ENCODE assay signal across 24 cellular contexts in the genomic region with DNA sequence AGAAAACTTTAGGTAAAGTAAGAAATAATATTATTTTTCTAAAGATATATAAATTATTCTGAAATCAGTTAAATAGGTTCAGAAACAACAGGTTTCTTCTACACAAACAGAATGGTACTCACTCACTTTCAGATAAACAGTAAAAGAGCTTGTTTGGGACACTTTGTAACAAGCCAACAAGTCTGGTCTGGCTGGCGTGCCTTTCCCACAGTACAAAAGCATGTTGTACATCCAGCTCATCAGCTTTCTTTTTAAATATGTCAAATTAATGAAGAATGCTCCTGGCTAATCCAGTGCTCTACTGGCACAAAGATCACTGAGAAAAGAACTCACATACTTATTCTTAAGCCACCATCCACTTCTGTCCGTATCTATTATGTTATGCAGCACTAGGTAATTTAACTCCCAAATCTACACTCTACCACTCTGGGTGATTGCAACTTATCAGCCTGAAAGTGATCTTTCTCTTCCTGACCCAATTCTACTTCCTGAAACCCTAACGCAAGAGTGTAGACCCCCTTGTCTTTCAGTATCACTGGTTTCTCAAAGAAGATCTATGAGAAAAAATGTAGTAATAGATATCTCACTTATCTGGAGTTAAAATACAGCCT. TPM values are rescaled to one million over a fixed set of nuclear protein-coding genes. Genes with fewer than 3 reads are reported as not detected.
DNase-seq lines count a peak whose midpoint lies in the region; ATAC-seq, FAIRE-seq and TF ChIP-seq lines count a peak whose summit lies in the region.
"Had no signal": no experiment of that assay in that cellular context is flagged by ENCODE, and none has a peak within 500 bp of the region (broad histone marks: within the 10 kb centered on the region; RNA-seq: fewer than 3 reads in every experiment).

No MANE protein-coding gene starts in this region.

- TF ChIP-seq CTCF in K562 (IDR thresholded peaks at IDR 0.05 in 2 of 3, conservative IDR thresholded peaks at IDR 0.05 in 1 of 3; ENCODE audit: insufficient read depth in 2 of 3, low read depth in 1 of 3, low read length in 3 of 3) (no peak), nephron progenitor cell (IDR thresholded peaks at IDR 0.05) (no peak)

- no peak for TF ChIP-seq POLR2A in K562 (conservative IDR thresholded peaks at IDR 0.05)

- no peak overlapping the region for H3K4me2 ChIP-seq in K562 (ENCODE audit: insufficient read depth, low read length)

- CTCF ChIA-PET in CD4-positive, alpha-beta memory T cell (lab: Charles Lee; ENCODE audit: partially characterized antibody), result interaction anchor here (0.9 to 1.1 kb wide), 4 partner anchors 12 to 49 kb away, joined by 3 read pairs; a partner anchor contains a TSS
- CTCF ChIA-PET in K562 (lab: Yijun Ruan, JAX; ENCODE audit: low intra/inter-chr PET ratio), result no interaction called here

- DNase-seq in CD4-positive, alpha-beta memory T cell, result no peak
- DNase-seq in NCI-H2107 (lab: John Stamatoyannopoulos, UW) (peak; percentile 95), K562 (ENCODE audit: extremely low read depth in 1 of 4, low spot score in 3 of 4) (no peak), nephron progenitor cell (no peak), HCEC 1CT (no peak), islet precursor cell (no peak)
- no peak for DNase-seq in activated T-helper 2 cell treated with anti-CD3 and anti-CD28 coated beads, Interferon-gamma antibody, Interleukin-2, Interleukin-4, amounts not matched to agents 10 μg/mL and 5 μg/mL and 100 μg/mL, durations not matched to agents 14 hours and 24 hours and 36 hours (ENCODE audit: low spot score)
- DNase-seq: activated CD4-positive, alpha-beta T cell treated with anti-CD3 and anti-CD28 coated beads, Interleukin-2, amount 10 ng/mL, durations not matched to agents 7 days and 5 days; activated T-cell treated with anti-CD3 and anti-CD28 coated beads for 4 hours; colonic mucosa; kidney glomerular epithelial cell; naive B cell; NCI-H1417; NCI-H226; NK-92 treated with Interleukin-12 subunit alpha and Interleukin-12 subunit beta, amount 100 ng/mL, for 24 hours; stimulated activated CD4-positive, alpha-beta T cell treated with anti-CD3 and anti-CD28 coated beads, Interleukin-1b, Interleukin-23, amount 100 ng/mL, for 48 hours; stimulated activated naive CD8-positive, alpha-beta T cell treated with anti-CD3 and anti-CD28 coated beads, Interleukin-15, Interleukin-2, amounts not matched to agents 100 U/mL and 50 U/mL, for 24 hours; upper lobe of right lung had no signal

- H3K9me1 ChIP-seq in K562 (ENCODE audit: control insufficient read depth, insufficient read depth, low read length), result peaks cover 1% of the 10 kb centered on the region

- H2AFZ ChIP-seq in K562 (ENCODE audit: low read depth, low read length), result no peak overlapping the region
- H2AFZ ChIP-seq: parathyroid adenoma had no signal

- peaks cover 64% of the 10 kb centered on the region for H3K79me2 ChIP-seq in K562 (ENCODE audit: control insufficient read depth, insufficient read depth, low read length)
- H3K79me2 ChIP-seq: parathyroid adenoma had no signal

- in situ Hi-C loops in K562 (cut with MboI), result no loop called here

- H3K9ac ChIP-seq in K562 (ENCODE audit: insufficient read depth in 1 of 2, low read depth in 2 of 2, low read length in 2 of 2), result no peak overlapping the region
- H3K9ac ChIP-seq: parathyroid adenoma had no signal

- FAIRE-seq in K562 (lab: Jason Lieb, UNC), result no peak
- FAIRE-seq: endometrium, HTR-8/SVneo had no signal

- ATAC-seq in K562, result peak; percentile 57
- no peak for ATAC-seq in GM19395 (IDR thresholded peaks at IDR 0.05; ENCODE audit: unreplicated experiment)
- ATAC-seq: stimulated activated naive CD8-positive, alpha-beta T cell treated with anti-CD3 and anti-CD28 coated beads, Interleukin-15, Interleukin-2, amounts not matched to agents 100 U/mL and 50 U/mL, for 24 hours; upper lobe of right lung had no signal

- peak overlapping the region in 4 of 8 donors; percentile 17 to 57 (median 44) for H3K4me3 Mint-ChIP-seq in CD4-positive, alpha-beta memory T cell
- H3K4me3 Mint-ChIP-seq in nephron progenitor cell, result no peak overlapping the region
- H3K4me3 Mint-ChIP-seq in activated T-helper 2 cell treated with anti-CD3 and anti-CD28 coated beads, Interferon-gamma antibody, Interleukin-2, Interleukin-4, amounts not matched to agents 10 μg/mL and 5 μg/mL and 100 μg/mL, durations not matched to agents 14 hours and 24 hours and 36 hours (ENCODE audit: low read depth), result no peak overlapping the region
- H3K4me3 Mint-ChIP-seq: activated CD4-positive, alpha-beta T cell treated with anti-CD3 and anti-CD28 coated beads, Interleukin-2, amount 10 ng/mL, durations not matched to agents 7 days and 5 days; activated naive CD4-positive, alpha-beta T cell treated with anti-CD3 and anti-CD28 coated beads, Interleukin-2, amount 50 U/mL, for 24 hours; naive B cell had no signal

- 53% methylated on average over 3 of the region's 3 CpGs for WGBS in K562 (ENCODE audit: insufficient coverage, low coverage, missing lambda C conversion rate)

- H3K36me3 ChIP-seq in CD4-positive, alpha-beta memory T cell (ENCODE audit: insufficient read depth, low read length), result no peaks in the 10 kb centered on the region
- H3K36me3 ChIP-seq in K562 (ENCODE audit: control insufficient read depth, insufficient read depth, low read length), result peaks cover 92% of the 10 kb centered on the region

- no peak overlapping the region for H3K27ac ChIP-seq in CD4-positive, alpha-beta memory T cell (ENCODE audit: low read depth, low read length)
- no peak overlapping the region; the same call in 2 of the 3 replicates for H3K27ac ChIP-seq in K562 (ENCODE audit: extremely low read depth, low read depth, low read length)
- H3K27ac ChIP-seq: colonic mucosa, parathyroid adenoma, upper lobe of right lung had no signal

- TF ChIP-seq RAD21 in K562 (CRISPR knock-in tag; conservative IDR thresholded peaks at IDR 0.05 in 1 of 2, IDR thresholded peaks at IDR 0.05 in 1 of 2), result no peak

- POLR2A ChIA-PET in CD4-positive, alpha-beta memory T cell (lab: Charles Lee; ENCODE audit: partially characterized antibody), result interaction anchor here (0.7 kb wide), 1 partner anchor 9 kb away, joined by 3 read pairs; no protein-coding TSS in a partner anchor
- POLR2A ChIA-PET in K562 (lab: Yijun Ruan, JAX), result interaction anchor here (0.9 to 3.1 kb wide), 8 partner anchors 9 to 51 kb away, joined by 3 to 11 read pairs (median 4); a partner anchor contains a TSS

- H3K27ac Mint-ChIP-seq in CD4-positive, alpha-beta memory T cell, result peak overlapping the region; percentile 2 to 58 (median 37)
- peak overlapping the region; percentile 31 for H3K27ac Mint-ChIP-seq in nephron progenitor cell
- no peak overlapping the region for H3K27ac Mint-ChIP-seq in activated T-helper 2 cell treated with anti-CD3 and anti-CD28 coated beads, Interferon-gamma antibody, Interleukin-2, Interleukin-4, amounts not matched to agents 10 μg/mL and 5 μg/mL and 100 μg/mL, durations not matched to agents 14 hours and 24 hours and 36 hours
- H3K27ac Mint-ChIP-seq: activated CD4-positive, alpha-beta T cell treated with anti-CD3 and anti-CD28 coated beads, Interleukin-2, amount 10 ng/mL, durations not matched to agents 7 days and 5 days; activated naive CD4-positive, alpha-beta T cell treated with anti-CD3 and anti-CD28 coated beads, Interleukin-2, amount 50 U/mL, for 24 hours had no signal

- BruUV-seq in K562 (replicated peaks; lab: Mats Ljungman, UMichigan), result no TSS peak

- H3K36me3 Mint-ChIP-seq in CD4-positive, alpha-beta memory T cell, result peaks cover 15 to 53% of the 10 kb centered on the region in 2 donors
- H3K36me3 Mint-ChIP-seq in nephron progenitor cell (ENCODE audit: low read depth), result peaks cover 74% of the 10 kb centered on the region
- peaks cover 44% of the 10 kb centered on the region for H3K36me3 Mint-ChIP-seq in activated T-helper 2 cell treated with anti-CD3 and anti-CD28 coated beads, Interferon-gamma antibody, Interleukin-2, Interleukin-4, amounts not matched to agents 10 μg/mL and 5 μg/mL and 100 μg/mL, durations not matched to agents 14 hours and 24 hours and 36 hours (ENCODE audit: low read depth)

- no peak overlapping the region for H3K4me3 ChIP-seq in CD4-positive, alpha-beta memory T cell (ENCODE audit: low read length in 2 of 2)
- no peak overlapping the region for H3K4me3 ChIP-seq in K562
- H3K4me3 ChIP-seq: colonic mucosa, upper lobe of right lung had no signal

- H3K27me3 Mint-ChIP-seq in CD4-positive, alpha-beta memory T cell, result no peaks in the 10 kb centered on the region
- no peaks in the 10 kb centered on the region for H3K27me3 Mint-ChIP-seq in nephron progenitor cell (ENCODE audit: low read depth, poor library complexity)
- H3K27me3 Mint-ChIP-seq in activated T-helper 2 cell treated with anti-CD3 and anti-CD28 coated beads, Interferon-gamma antibody, Interleukin-2, Interleukin-4, amounts not matched to agents 10 μg/mL and 5 μg/mL and 100 μg/mL, durations not matched to agents 14 hours and 24 hours and 36 hours (ENCODE audit: low read depth), result no peaks in the 10 kb centered on the region
- H3K27me3 Mint-ChIP-seq: activated CD4-positive, alpha-beta T cell treated with anti-CD3 and anti-CD28 coated beads, Interleukin-2, amount 10 ng/mL, durations not matched to agents 7 days and 5 days; activated naive CD4-positive, alpha-beta T cell treated with anti-CD3 and anti-CD28 coated beads, Interleukin-2, amount 50 U/mL, for 24 hours; naive B cell had no signal

- no peaks in the 10 kb centered on the region for H3K27me3 ChIP-seq in CD4-positive, alpha-beta memory T cell (ENCODE audit: insufficient read depth, low read length)
- H3K27me3 ChIP-seq in K562 (ENCODE audit: control insufficient read depth in 2 of 2, insufficient read depth in 2 of 2, low read length in 2 of 2), result no peaks in the 10 kb centered on the region
- H3K27me3 ChIP-seq: colonic mucosa, upper lobe of right lung had no signal

- H3K4me1 Mint-ChIP-seq in CD4-positive, alpha-beta memory T cell, result peaks cover 11 to 24% (median 15%) of the 10 kb centered on the region in 4 donors
- H3K4me1 Mint-ChIP-seq in nephron progenitor cell, result peaks cover 15% of the 10 kb centered on the region
- peaks cover 17% of the 10 kb centered on the region for H3K4me1 Mint-ChIP-seq in activated T-helper 2 cell treated with anti-CD3 and anti-CD28 coated beads, Interferon-gamma antibody, Interleukin-2, Interleukin-4, amounts not matched to agents 10 μg/mL and 5 μg/mL and 100 μg/mL, durations not matched to agents 14 hours and 24 hours and 36 hours (ENCODE audit: low read depth)

- H3K9me3 ChIP-seq in CD4-positive, alpha-beta memory T cell (ENCODE audit: control insufficient read depth in 1 of 2, low read length in 2 of 2), result no peaks in the 10 kb centered on the region
- H3K9me3 ChIP-seq in K562 (replicated peaks; ENCODE audit: control insufficient read depth, insufficient read depth, low read depth, low read length), result no peaks in the 10 kb centered on the region
- H3K9me3 ChIP-seq: colonic mucosa, upper lobe of right lung had no signal

- TF ChIP-seq EP300 in K562 (IDR thresholded peaks at IDR 0.05; ENCODE audit: low read length), result no peak

- H3K9me3 Mint-ChIP-seq in CD4-positive, alpha-beta memory T cell, result no peaks in the 10 kb centered on the region
- no peaks in the 10 kb centered on the region for H3K9me3 Mint-ChIP-seq in nephron progenitor cell
- no peaks in the 10 kb centered on the region for H3K9me3 Mint-ChIP-seq in activated T-helper 2 cell treated with anti-CD3 and anti-CD28 coated beads, Interferon-gamma antibody, Interleukin-2, Interleukin-4, amounts not matched to agents 10 μg/mL and 5 μg/mL and 100 μg/mL, durations not matched to agents 14 hours and 24 hours and 36 hours
- H3K9me3 Mint-ChIP-seq: activated CD4-positive, alpha-beta T cell treated with anti-CD3 and anti-CD28 coated beads, Interleukin-2, amount 10 ng/mL, durations not matched to agents 7 days and 5 days; activated naive CD4-positive, alpha-beta T cell treated with anti-CD3 and anti-CD28 coated beads, Interleukin-2, amount 50 U/mL, for 24 hours; naive B cell had no signal

- 0 out of 2 replicates have a peak, but pooled peaks cover 7% of the 10 kb centered on the region for H4K20me1 ChIP-seq in K562 (replicated peaks; ENCODE audit: control insufficient read depth, insufficient read depth, low read length)

- intact Hi-C loops in CD4-positive, alpha-beta memory T cell (cut with micrococcal nuclease), result no loop called here
- intact Hi-C loops in K562 (cut with micrococcal nuclease), result no loop called here
- intact Hi-C loops in activated T-helper 2 cell treated with anti-CD3 and anti-CD28 coated beads, Interferon-gamma antibody, Interleukin-2, Interleukin-4, amounts not matched to agents 10 μg/mL and 5 μg/mL and 100 μg/mL, durations not matched to agents 14 hours and 24 hours and 36 hours (cut with micrococcal nuclease), result no loop called here

- peaks cover 15% of the 10 kb centered on the region for H3K4me1 ChIP-seq in CD4-positive, alpha-beta memory T cell (ENCODE audit: insufficient read depth, low read length)
- peaks cover under 1 to 11% of the 10 kb centered on the region in 2 experiments; a peak in 3 of 5 replicates for H3K4me1 ChIP-seq in K562 (replicated peaks in 1 of 2; ENCODE audit: control insufficient read depth in 2 of 2, insufficient read depth in 2 of 2, low read length in 2 of 2)

RNA-seq across cellular contexts. Expression of a gene that starts 32.6 kb away (rescaled TPM):
- 10 to 100 TPM; 15.8 to 20.8 TPM for total RNA-seq in CD4-positive, alpha-beta memory T cell
- polyA plus RNA-seq in CD4-positive, alpha-beta memory T cell, result 10 to 100 TPM in 1 of 2 donors, 1 to 10 TPM in 1; 5.7 to 10.3 TPM
- 76.0 and 139 TPM in 2 replicates for total RNA-seq in K562 (2011; cell fraction: chromatin; rRNA removed; ENCODE audit: low replicate concordance)
- 71.9 and 78.4 TPM in 2 replicates for total RNA-seq in K562 (2011; cell fraction: nucleolus; rRNA removed)
- 85.4 and 109 TPM in 2 replicates for total RNA-seq in K562 (2011; cell fraction: nucleoplasm; rRNA removed)
- total RNA-seq in K562 (2014; rRNA removed) (67.5 and 71.3 TPM in 2 replicates), K562 (2014; rRNA removed; fragmentation: Illumina TruSeq; extraction: Trizol) (84.0 and 103 TPM in 2 replicates), K562 (2015; rRNA removed; fragmentation: Illumina TruSeq; extraction: Trizol) (66.7 and 67.6 TPM in 2 replicates), K562 (2021) (57.5 and 58.4 TPM in 2 replicates)
- polyA plus RNA-seq in K562 (2011; rRNA removed) (87.3 and 88.3 TPM in 2 replicates), K562 (2014; fragmentation: Illumina TruSeq; extraction: Trizol) (75.1 and 76.5 TPM in 2 replicates), K562 (2014; fragmentation: Nextera tagmentation; extraction: Ambion mirVana) (10 to 100 TPM; 27.9 to 58.3 TPM), K562 (2014; rRNA removed) (66.4 and 72.1 TPM in 2 replicates)
- polyA plus RNA-seq in K562 (2011; cell fraction: cytosol; rRNA removed), result 24.8 and 44.1 TPM in 2 replicates
- polyA plus RNA-seq in K562 (2011; cell fraction: nucleus; rRNA removed), result 69.2 and 92.0 TPM in 2 replicates
- polyA plus RNA-seq in K562 (2012), result 45.6 and 47.5 TPM in 2 replicates
- 103 and 116 TPM in 2 replicates for polyA minus RNA-seq in K562 (2011; rRNA and poly(A)+ RNA removed)
- 36.2 and 48.7 TPM in 2 replicates for polyA minus RNA-seq in K562 (2011; cell fraction: cytosol; rRNA and poly(A)+ RNA removed)
- polyA minus RNA-seq in K562 (2011; cell fraction: nucleus; rRNA and poly(A)+ RNA removed), result 78.8 and 98.3 TPM in 2 replicates
- 22.8 and 26.2 TPM in 2 replicates for total RNA-seq in activated T-helper 2 cell treated with anti-CD3 and anti-CD28 coated beads, Interferon-gamma antibody, Interleukin-2, Interleukin-4, amounts not matched to agents 10 μg/mL and 5 μg/mL and 100 μg/mL, durations not matched to agents 14 hours and 24 hours and 36 hours

RNA-seq across cellular contexts. Expression of a gene that starts 51.0 kb away (rescaled TPM):
- under 1 TPM; 0.19 to 0.20 TPM for total RNA-seq in CD4-positive, alpha-beta memory T cell
- not detected for polyA plus RNA-seq in CD4-positive, alpha-beta memory T cell
- total RNA-seq in K562 (2011; cell fraction: chromatin; rRNA removed; ENCODE audit: low replicate concordance), result 17.1 and 25.1 TPM in 2 replicates
- total RNA-seq in K562 (2011; cell fraction: nucleolus; rRNA removed), result 30.7 and 32.6 TPM in 2 replicates
- 27.3 and 29.5 TPM in 2 replicates for total RNA-seq in K562 (2011; cell fraction: nucleoplasm; rRNA removed)
- total RNA-seq in K562 (2014; rRNA removed) (18.8 and 22.5 TPM in 2 replicates), K562 (2014; rRNA removed; fragmentation: Illumina TruSeq; extraction: Trizol) (12.8 and 13.2 TPM in 2 replicates), K562 (2015; rRNA removed; fragmentation: Illumina TruSeq; extraction: Trizol) (3.8 and 4.3 TPM in 2 replicates), K562 (2021) (19.7 and 22.0 TPM in 2 replicates)
- polyA plus RNA-seq in K562 (2011; rRNA removed) (11.2 and 14.9 TPM in 2 replicates), K562 (2014; fragmentation: Illumina TruSeq; extraction: Trizol) (14.7 and 15.4 TPM in 2 replicates), K562 (2014; fragmentation: Nextera tagmentation; extraction: Ambion mirVana) (1 to 10 TPM; 3.5 to 4.0 TPM), K562 (2014; rRNA removed) (17.1 and 18.2 TPM in 2 replicates)
- polyA plus RNA-seq in K562 (2011; cell fraction: cytosol; rRNA removed), result 12.4 and 15.8 TPM in 2 replicates
- polyA plus RNA-seq in K562 (2011; cell fraction: nucleus; rRNA removed), result 12.3 and 20.0 TPM in 2 replicates
- 6.2 and 30.6 TPM in 2 replicates for polyA plus RNA-seq in K562 (2012)
- polyA minus RNA-seq in K562 (2011; rRNA and poly(A)+ RNA removed), result 12.1 and 17.8 TPM in 2 replicates
- polyA minus RNA-seq in K562 (2011; cell fraction: cytosol; rRNA and poly(A)+ RNA removed), result 6.6 and 8.7 TPM in 2 replicates
- 15.6 and 34.1 TPM in 2 replicates for polyA minus RNA-seq in K562 (2011; cell fraction: nucleus; rRNA and poly(A)+ RNA removed)
- 0.50 and 0.57 TPM in 2 replicates for total RNA-seq in activated T-helper 2 cell treated with anti-CD3 and anti-CD28 coated beads, Interferon-gamma antibody, Interleukin-2, Interleukin-4, amounts not matched to agents 10 μg/mL and 5 μg/mL and 100 μg/mL, durations not matched to agents 14 hours and 24 hours and 36 hours
- total RNA-seq: activated CD4-positive, alpha-beta T cell treated with anti-CD3 and anti-CD28 coated beads, Interleukin-2, amount 10 ng/mL, durations not matched to agents 7 days and 5 days; fibroblast of villous mesenchyme had no signal
